Comparison of ENCODE assay signal across 8 cellular contexts in genomic region chr1:151790071-151790939, GRCh38. TPM values are rescaled to one million over a fixed set of nuclear protein-coding genes. Genes with fewer than 3 reads are reported as not detected.
DNase-seq lines count a peak whose midpoint lies in the region; ATAC-seq lines count a peak whose summit lies in the region.

TSS of gene TDRKH (minus strand) at chr1:151790500. CDS start at chr1:151783022, 7,478 bp downstream.

- peak within 1 kb of the TSS; percentile 100 for H3K4me3 Mint-ChIP-seq in activated CD4-positive, alpha-beta T cell treated with anti-CD3 and anti-CD28 coated beads, Interleukin-2, amount 10 ng/mL, durations not matched to agents 24 days and 14 days

- H3K27me3 ChIP-seq in BLaER1: no peaks in the 10 kb centered on the region

- no peaks in the 10 kb centered on the region for H4K20me1 ChIP-seq in BLaER1

- H3K4me1 Mint-ChIP-seq in activated CD4-positive, alpha-beta T cell treated with anti-CD3 and anti-CD28 coated beads, Interleukin-2, amount 10 ng/mL, durations not matched to agents 24 days and 14 days: peaks cover 25% of the 10 kb centered on the region

- peaks cover 2% of the 10 kb centered on the region for H3K27me3 Mint-ChIP-seq in activated CD4-positive, alpha-beta T cell treated with anti-CD3 and anti-CD28 coated beads, Interleukin-2, amount 10 ng/mL, durations not matched to agents 24 days and 14 days

- peaks cover 26% of the 10 kb centered on the region for H3K4me1 ChIP-seq in BLaER1

- no peaks in the 10 kb centered on the region for H3K36me3 ChIP-seq in BLaER1

- ATAC-seq in HG03460 (IDR thresholded peaks at IDR 0.05; ENCODE audit: unreplicated experiment): peak; percentile 95

- H3K4me2 ChIP-seq in BLaER1: peak within 1 kb of the TSS; percentile 99

- H3K36me3 Mint-ChIP-seq in activated CD4-positive, alpha-beta T cell treated with anti-CD3 and anti-CD28 coated beads, Interleukin-2, amount 10 ng/mL, durations not matched to agents 24 days and 14 days (ENCODE audit: low read depth): peaks cover 9% of the 10 kb centered on the region

- peak within 1 kb of the TSS; percentile 84 for H3K4me3 ChIP-seq in BLaER1

- intact Hi-C loops in activated CD4-positive, alpha-beta T cell treated with anti-CD3 and anti-CD28 coated beads, Interleukin-2, amount 10 ng/mL, durations not matched to agents 24 days and 14 days (cut with micrococcal nuclease): loop anchor here (1.0 to 2.0 kb wide), 5 partner anchors 27 to 114 kb away; partner anchors contain the start of genes C2CD4D, MRPL9 and RIIAD1

- peak within 1 kb of the TSS; percentile 90 for H3K27ac Mint-ChIP-seq in activated CD4-positive, alpha-beta T cell treated with anti-CD3 and anti-CD28 coated beads, Interleukin-2, amount 10 ng/mL, durations not matched to agents 24 days and 14 days

- H3K27ac ChIP-seq in BLaER1: peak within 1 kb of the TSS; percentile 49; the same call in 1 of the 2 replicates

- H3K9ac ChIP-seq in BLaER1: peak within 1 kb of the TSS; percentile 79

- DNase-seq in GM19240 (ENCODE audit: insufficient read length, low spot score) (peak; percentile 98), NCI-H524 treated with DMSO at 0.1 percent for 48 hours (lab: John Stamatoyannopoulos, UW) (peak; percentile 90), cortex of kidney (lab: John Stamatoyannopoulos, UW) (peak; percentile 75), left kidney (ENCODE audit: low read depth, low spot score) (peak; percentile 100)
- DNase-seq in activated CD4-positive, alpha-beta T cell treated with anti-CD3 and anti-CD28 coated beads, Interleukin-2, amount 10 ng/mL, durations not matched to agents 24 days and 14 days: peak; percentile 99
- DNase-seq in stimulated activated CD4-positive, alpha-beta T cell treated with anti-CD3 and anti-CD28 coated beads, Interleukin-2, amount 100 ng/mL, for 24 hours: peak; percentile 98 to 99

- H3K9me3 Mint-ChIP-seq in activated CD4-positive, alpha-beta T cell treated with anti-CD3 and anti-CD28 coated beads, Interleukin-2, amount 10 ng/mL, durations not matched to agents 24 days and 14 days: no peaks in the 10 kb centered on the region

- H3K9me3 ChIP-seq in BLaER1: no peaks in the 10 kb centered on the region

RNA-seq across cellular contexts. Expression of gene TDRKH, which starts in this region (rescaled TPM):
- 12.7 and 13.3 TPM in 2 replicates for total RNA-seq in activated CD4-positive, alpha-beta T cell treated with anti-CD3 and anti-CD28 coated beads, Interleukin-2, amount 10 ng/mL, durations not matched to agents 24 days and 14 days

Comparison
In these comparisons a context has a peak if more than half of its experiments do, and no peak if none do; other contexts are left out.
1. Peak in every context shown above with its lines: DNase-seq, ATAC-seq, H3K4me3 ChIP-seq and H3K27ac ChIP-seq.